In the genomic region with DNA sequence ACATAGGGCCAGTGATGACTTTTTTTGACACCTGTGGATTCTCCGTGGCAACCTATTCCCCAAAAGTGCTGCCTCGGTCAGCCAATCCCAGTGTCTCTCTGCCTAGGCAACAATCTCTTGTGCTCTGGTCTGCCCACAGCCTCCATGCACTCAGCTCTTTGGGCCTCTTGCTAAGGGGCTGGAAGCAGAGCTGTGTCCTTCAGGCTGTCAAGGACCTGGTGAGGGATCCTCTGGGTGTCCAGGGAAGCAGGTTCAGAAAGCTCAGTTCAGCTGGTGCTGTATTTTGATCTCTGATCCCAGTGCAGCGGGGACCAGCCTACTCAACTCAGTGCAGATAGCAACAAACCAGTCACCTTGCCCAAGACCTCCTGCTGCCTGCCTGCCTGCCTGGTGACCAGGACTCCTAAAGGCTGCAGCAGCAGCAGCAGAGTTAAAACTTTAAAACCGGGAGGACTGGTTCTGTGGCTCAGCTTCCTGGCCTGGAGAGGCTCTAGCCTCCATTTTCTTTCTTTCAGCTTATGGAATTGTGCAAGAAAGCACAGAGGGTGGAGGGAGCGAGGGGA, we compare ENCODE assay signal across 17 cellular contexts. TPM values are rescaled to one million over a fixed set of nuclear protein-coding genes. Genes with fewer than 3 reads are reported as not detected.
DNase-seq lines count a peak whose midpoint lies in the region; ATAC-seq and TF ChIP-seq lines count a peak whose summit lies in the region.
"Had no signal": no experiment of that assay in that cellular context is flagged by ENCODE, and none has a peak within 500 bp of the region (broad histone marks: within the 10 kb centered on the region; RNA-seq: fewer than 3 reads in every experiment).

No MANE protein-coding gene starts in this region.

- H3K4me3 ChIP-seq in right atrium auricular region: no peak overlapping the region
- H3K4me3 ChIP-seq: uterus had no signal

- H3K4me1 Mint-ChIP-seq in natural killer cell (no peaks in the 10 kb centered on the region), chondrocyte (ENCODE audit: low read depth) (no peaks in the 10 kb centered on the region), T-cell (no peaks in the 10 kb centered on the region)
- no peaks in the 10 kb centered on the region for H3K4me1 Mint-ChIP-seq in natural killer cell treated with Interleukin-12 subunit alpha and Interleukin-12 subunit beta and Interleukin-15 and Interleukin-18, amount 100 ng/mL, for 72 hours (ENCODE audit: low read depth in 2 of 2)
- H3K4me1 Mint-ChIP-seq: activated CD4-positive, alpha-beta T cell treated with anti-CD3 and anti-CD28 coated beads, Interleukin-2, amount 10 ng/mL, durations not matched to agents 24 days and 14 days; memory B cell had no signal

- no peak for TF ChIP-seq CTCF in natural killer cell (IDR thresholded peaks at IDR 0.05)
- no peak for TF ChIP-seq CTCF in chondrocyte (IDR thresholded peaks at IDR 0.05)
- no peak for TF ChIP-seq CTCF in right atrium auricular region (IDR thresholded peaks at IDR 0.05)

- no peaks in the 10 kb centered on the region for H3K9me3 ChIP-seq in right atrium auricular region
- H3K9me3 ChIP-seq: uterus had no signal

- CTCF ChIA-PET in T-cell (lab: Charles Lee): no interaction called here

- no peaks in the 10 kb centered on the region for H3K27me3 ChIP-seq in right atrium auricular region
- H3K27me3 ChIP-seq: brain microvascular endothelial cell, uterus had no signal

- H3K4me1 ChIP-seq in right atrium auricular region: peaks cover 0 to 12% of the 10 kb centered on the region in 2 donors
- H3K4me1 ChIP-seq: parathyroid adenoma, uterus had no signal

- no peaks in the 10 kb centered on the region for H3K36me3 ChIP-seq in right atrium auricular region
- H3K36me3 ChIP-seq: brain microvascular endothelial cell, uterus had no signal

- POLR2A ChIA-PET in T-cell (lab: Charles Lee): no interaction called here

- H3K36me3 Mint-ChIP-seq in natural killer cell: no peaks in the 10 kb centered on the region
- H3K36me3 Mint-ChIP-seq in natural killer cell treated with Interleukin-12 subunit alpha and Interleukin-12 subunit beta and Interleukin-15 and Interleukin-18, amount 100 ng/mL, for 72 hours: no peaks in the 10 kb centered on the region
- H3K36me3 Mint-ChIP-seq in chondrocyte (ENCODE audit: low read depth): no peaks in the 10 kb centered on the region
- H3K36me3 Mint-ChIP-seq in T-cell: no peaks in the 10 kb centered on the region
- H3K36me3 Mint-ChIP-seq: memory B cell had no signal

- intact Hi-C loops in natural killer cell (cut with micrococcal nuclease): no loop called here

- no peak for ATAC-seq in natural killer cell
- no peak for ATAC-seq in natural killer cell treated with Interleukin-12 subunit alpha and Interleukin-12 subunit beta and Interleukin-15 and Interleukin-18, amount 100 ng/mL, for 72 hours
- ATAC-seq in left lobe of liver: no peak
- ATAC-seq in T-cell (replicated peaks in 1 of 4): no peak

- H3K27ac ChIP-seq in right atrium auricular region: no peak overlapping the region
- H3K27ac ChIP-seq: brain microvascular endothelial cell, HL-60, parathyroid adenoma, uterus had no signal

- H3K27me3 Mint-ChIP-seq in natural killer cell (ENCODE audit: low read depth in 2 of 2): peaks cover 0 to 4% of the 10 kb centered on the region in 2 donors
- H3K27me3 Mint-ChIP-seq in natural killer cell treated with Interleukin-12 subunit alpha and Interleukin-12 subunit beta and Interleukin-15 and Interleukin-18, amount 100 ng/mL, for 72 hours: no peaks in the 10 kb centered on the region
- H3K27me3 Mint-ChIP-seq in chondrocyte (ENCODE audit: low read depth): no peaks in the 10 kb centered on the region
- peaks cover 0 to 11% of the 10 kb centered on the region in 2 donors for H3K27me3 Mint-ChIP-seq in T-cell
- H3K27me3 Mint-ChIP-seq: memory B cell had no signal

- H3K27ac Mint-ChIP-seq in natural killer cell (no peak overlapping the region), chondrocyte (ENCODE audit: unreplicated experiment) (no peak overlapping the region), T-cell (no peak overlapping the region)
- H3K27ac Mint-ChIP-seq in natural killer cell treated with Interleukin-12 subunit alpha and Interleukin-12 subunit beta and Interleukin-15 and Interleukin-18, amount 100 ng/mL, for 72 hours: no peak overlapping the region
- H3K27ac Mint-ChIP-seq: activated CD4-positive, alpha-beta T cell treated with anti-CD3 and anti-CD28 coated beads, Interleukin-2, amount 10 ng/mL, durations not matched to agents 24 days and 14 days; activated T-helper 2 cell treated with anti-CD3 and anti-CD28 coated beads, Interferon-gamma antibody, Interleukin-2, Interleukin-4, amounts not matched to agents 10 μg/mL and 5 μg/mL and 100 μg/mL, durations not matched to agents 14 hours and 24 hours and 36 hours; memory B cell had no signal

- H3K4me3 Mint-ChIP-seq in natural killer cell (no peak overlapping the region), chondrocyte (ENCODE audit: unreplicated experiment) (no peak overlapping the region), T-cell (no peak overlapping the region)
- no peak overlapping the region for H3K4me3 Mint-ChIP-seq in natural killer cell treated with Interleukin-12 subunit alpha and Interleukin-12 subunit beta and Interleukin-15 and Interleukin-18, amount 100 ng/mL, for 72 hours
- H3K4me3 Mint-ChIP-seq: activated CD4-positive, alpha-beta T cell treated with anti-CD3 and anti-CD28 coated beads, Interleukin-2, amount 10 ng/mL, durations not matched to agents 24 days and 14 days; memory B cell had no signal

- H3K9me3 Mint-ChIP-seq in natural killer cell (no peaks in the 10 kb centered on the region), chondrocyte (ENCODE audit: low read depth) (no peaks in the 10 kb centered on the region), T-cell (no peaks in the 10 kb centered on the region)
- H3K9me3 Mint-ChIP-seq in natural killer cell treated with Interleukin-12 subunit alpha and Interleukin-12 subunit beta and Interleukin-15 and Interleukin-18, amount 100 ng/mL, for 72 hours: no peaks in the 10 kb centered on the region
- H3K9me3 Mint-ChIP-seq: activated CD4-positive, alpha-beta T cell treated with anti-CD3 and anti-CD28 coated beads, Interleukin-2, amount 10 ng/mL, durations not matched to agents 24 days and 14 days; activated T-helper 2 cell treated with anti-CD3 and anti-CD28 coated beads, Interferon-gamma antibody, Interleukin-2, Interleukin-4, amounts not matched to agents 10 μg/mL and 5 μg/mL and 100 μg/mL, durations not matched to agents 14 hours and 24 hours and 36 hours; memory B cell had no signal

- DNase-seq in natural killer cell (peak; percentile 11), chondrocyte (ENCODE audit: low spot score) (peak; percentile 56), mesenteric fat pad (ENCODE audit: low spot score) (peak; percentile 71), left lobe of liver (ENCODE audit: low spot score) (no peak), right atrium auricular region (ENCODE audit: low spot score) (no peak), T-cell (no peak), Ammon's horn (ENCODE audit: low spot score) (no peak)
- DNase-seq in natural killer cell treated with Interleukin-12 subunit alpha and Interleukin-12 subunit beta and Interleukin-15 and Interleukin-18, amount 100 ng/mL, for 72 hours (ENCODE audit: low spot score): no peak
- DNase-seq: activated CD4-positive, alpha-beta T cell treated with anti-CD3 and anti-CD28 coated beads, Interleukin-2, amount 10 ng/mL, durations not matched to agents 24 days and 14 days; brain microvascular endothelial cell; T-helper 1 cell; uterus had no signal

RNA-seq across cellular contexts. Expression of a gene that starts 6.2 kb away (rescaled TPM):
- total RNA-seq in natural killer cell (10 to 100 TPM in 1 of 3 donors, 1 to 10 TPM in 2; 7.6 to 10.9 (median 7.9) TPM), chondrocyte (0.37 to 0.41 TPM in 2 of 3 replicates, not detected in the other), mesenteric fat pad (0.26 TPM), left lobe of liver (not detected), right atrium auricular region (10 to 100 TPM; 15.3 to 32.5 TPM), T-cell (1 to 10 TPM in 2 of 5 donors, under 1 TPM in 1, not detected in 2; 0.28 to 2.1 (median 1.4) TPM)
- total RNA-seq in natural killer cell treated with Interleukin-12 subunit alpha and Interleukin-12 subunit beta and Interleukin-15 and Interleukin-18, amount 100 ng/mL, for 72 hours: 1 to 10 TPM; 1.9 to 2.9 TPM

RNA-seq across cellular contexts. Expression of a gene that starts 37.8 kb away (rescaled TPM):
- total RNA-seq in natural killer cell (not detected), chondrocyte (0.25 to 1.1 TPM in 2 of 3 replicates, not detected in the other), mesenteric fat pad (not detected), left lobe of liver (not detected), right atrium auricular region (1 to 10 TPM in 1 of 2 donors, under 1 TPM in 1; 0.44 to 1.3 TPM), T-cell (under 1 TPM in 2 of 5 donors, not detected in 3; 0.23 to 0.38 TPM)
- total RNA-seq in natural killer cell treated with Interleukin-12 subunit alpha and Interleukin-12 subunit beta and Interleukin-15 and Interleukin-18, amount 100 ng/mL, for 72 hours: not detected
- total RNA-seq: activated CD4-positive, alpha-beta T cell treated with anti-CD3 and anti-CD28 coated beads, Interleukin-2, amount 10 ng/mL, durations not matched to agents 24 days and 14 days; M059J had no signal

Comparison
In these comparisons a context has a peak if more than half of its experiments do, and no peak if none do; other contexts are left out.
1. DNase-seq: peak in natural killer cell (single experiment), chondrocyte (single experiment) and mesenteric fat pad (single experiment); none in natural killer cell treated with Interleukin-12 subunit alpha and Interleukin-12 subunit beta and Interleukin-15 and Interleukin-18, amount 100 ng/mL, for 72 hours (single experiment), left lobe of liver (single experiment), right atrium auricular region (single experiment), T-cell (0 of 34) and Ammon's horn (single experiment).